21 cellular contexts compared by ENCODE assay signal in the genomic region with DNA sequence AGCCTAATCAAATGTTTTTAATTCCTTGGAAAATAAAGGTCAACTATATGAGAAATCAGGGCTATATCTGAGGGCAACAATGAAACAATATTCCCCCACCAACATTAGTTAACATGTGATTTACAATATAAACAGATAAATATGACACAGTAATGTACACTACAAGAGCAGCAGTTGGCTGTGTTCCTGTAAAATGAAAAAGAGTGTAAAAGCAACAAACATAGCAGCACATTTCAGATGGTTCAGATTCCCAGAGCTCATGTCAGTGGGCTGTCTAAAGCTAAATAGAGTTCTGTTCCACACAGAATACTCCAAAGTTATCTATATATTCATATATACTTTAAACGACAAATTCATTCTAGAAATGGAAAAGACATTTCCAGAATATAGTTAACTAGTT.
"Had no signal": no experiment of that assay in that cellular context is flagged by ENCODE, and none has a peak within 500 bp of the region (broad histone marks: within the 10 kb centered on the region; RNA-seq: fewer than 3 reads in every experiment).

No MANE protein-coding gene starts in this region.

- H3K27ac ChIP-seq: hepatocyte, right atrium auricular region had no signal

- H3K27me3 ChIP-seq: hepatocyte, right atrium auricular region, tibial artery had no signal

- H3K9me3 Mint-ChIP-seq: activated CD4-positive, alpha-beta T cell treated with anti-CD3 and anti-CD28 coated beads, Interleukin-2, amount 10 ng/mL, durations not matched to agents 7 days and 5 days; activated naive CD8-positive, alpha-beta T cell treated with anti-CD3 and anti-CD28 coated beads for 36 hours; activated T-helper 1 cell treated with anti-CD3 and anti-CD28 coated beads, Interleukin-12 subunit alpha, Interleukin-12 subunit beta, Interleukin-2, Interleukin-4 antibody, amounts not matched to agents 30 ng/mL and 10 ng/mL and 1 ng/mL, durations not matched to agents 14 hours and 24 hours and 36 hours; dendritic cell treated with granulocyte-macrophage colony-stimulating factor and Interleukin-4, amounts not matched to agents 40 ng/mL and 50 ng/mL, for 4 days; effector memory CD8-positive, alpha-beta T cell; memory B cell; naive thymus-derived CD4-positive, alpha-beta T cell; stimulated activated naive B cell treated with anti-CD40 and anti-IgM and Interleukin-4, amounts not matched to agents 10 μg/mL and 1 μg/mL and 100 μg/mL, for 72 hours; T-helper 2 cell treated with Interferon-gamma antibody and Interleukin-4, amounts not matched to agents 5 μg/mL and 100 μg/mL, for 36 hours had no signal

- H3K4me2 ChIP-seq: hepatocyte had no signal

- H3K9me3 ChIP-seq: mucosa of descending colon, right atrium auricular region, tibial artery had no signal

- H3K27me3 Mint-ChIP-seq: activated CD4-positive, alpha-beta T cell treated with anti-CD3 and anti-CD28 coated beads, Interleukin-2, amount 10 ng/mL, durations not matched to agents 7 days and 5 days; activated naive CD8-positive, alpha-beta T cell treated with anti-CD3 and anti-CD28 coated beads for 36 hours; brain; dendritic cell treated with granulocyte-macrophage colony-stimulating factor and Interleukin-4, amounts not matched to agents 40 ng/mL and 50 ng/mL, for 4 days; effector memory CD8-positive, alpha-beta T cell; memory B cell; naive thymus-derived CD4-positive, alpha-beta T cell; progenitor cell of endocrine pancreas; stimulated activated naive B cell treated with anti-CD40 and anti-IgM and Interleukin-4, amounts not matched to agents 10 μg/mL and 1 μg/mL and 100 μg/mL, for 72 hours had no signal

- H3K4me1 Mint-ChIP-seq: memory B cell had no signal

- DNase-seq: activated CD4-positive, alpha-beta T cell treated with anti-CD3 and anti-CD28 coated beads, Interleukin-2, amount 10 ng/mL, durations not matched to agents 7 days and 5 days; activated CD8-positive, alpha-beta memory T cell treated with anti-CD3 and anti-CD28 coated beads for 24 hours; activated naive CD8-positive, alpha-beta T cell treated with anti-CD3 and anti-CD28 coated beads for 36 hours; effector memory CD8-positive, alpha-beta T cell; kidney glomerular epithelial cell; left ventricle myocardium superior; mucosa of descending colon; naive thymus-derived CD4-positive, alpha-beta T cell; stimulated activated CD4-positive, alpha-beta T cell treated with anti-CD3 and anti-CD28 coated beads, Interleukin-15, amount 100 ng/mL, for 24 hours; stimulated activated CD4-positive, alpha-beta T cell treated with anti-CD3 and anti-CD28 coated beads, Interleukin-4, amount 100 ng/mL, for 1 hour; stimulated activated naive B cell treated with anti-CD40 and anti-IgM and Interleukin-4, amounts not matched to agents 10 μg/mL and 1 μg/mL and 100 μg/mL, for 72 hours; tibial artery had no signal

- FAIRE-seq: urothelium cell line had no signal

- H2AFZ ChIP-seq: hepatocyte had no signal

- H3K27ac Mint-ChIP-seq: activated CD4-positive, alpha-beta T cell treated with anti-CD3 and anti-CD28 coated beads, Interleukin-2, amount 10 ng/mL, durations not matched to agents 7 days and 5 days; activated naive CD8-positive, alpha-beta T cell treated with anti-CD3 and anti-CD28 coated beads for 36 hours; activated T-helper 1 cell treated with anti-CD3 and anti-CD28 coated beads, Interleukin-12 subunit alpha, Interleukin-12 subunit beta, Interleukin-2, Interleukin-4 antibody, amounts not matched to agents 30 ng/mL and 10 ng/mL and 1 ng/mL, durations not matched to agents 14 hours and 24 hours and 36 hours; dendritic cell treated with granulocyte-macrophage colony-stimulating factor and Interleukin-4, amounts not matched to agents 40 ng/mL and 50 ng/mL, for 4 days; memory B cell; naive thymus-derived CD4-positive, alpha-beta T cell; stimulated activated naive B cell treated with anti-CD40 and anti-IgM and Interleukin-4, amounts not matched to agents 10 μg/mL and 1 μg/mL and 100 μg/mL, for 72 hours; T-helper 2 cell treated with Interferon-gamma antibody and Interleukin-4, amounts not matched to agents 5 μg/mL and 100 μg/mL, for 36 hours had no signal

- H3K36me3 ChIP-seq: right atrium auricular region, tibial artery had no signal

- H3K79me2 ChIP-seq: hepatocyte had no signal

- H3K4me3 Mint-ChIP-seq: activated CD4-positive, alpha-beta T cell treated with anti-CD3 and anti-CD28 coated beads, Interleukin-2, amount 10 ng/mL, durations not matched to agents 7 days and 5 days; activated naive CD8-positive, alpha-beta T cell treated with anti-CD3 and anti-CD28 coated beads for 36 hours; activated T-helper 1 cell treated with anti-CD3 and anti-CD28 coated beads, Interleukin-12 subunit alpha, Interleukin-12 subunit beta, Interleukin-2, Interleukin-4 antibody, amounts not matched to agents 30 ng/mL and 10 ng/mL and 1 ng/mL, durations not matched to agents 14 hours and 24 hours and 36 hours; brain; dendritic cell treated with granulocyte-macrophage colony-stimulating factor and Interleukin-4, amounts not matched to agents 40 ng/mL and 50 ng/mL, for 4 days; effector memory CD8-positive, alpha-beta T cell; memory B cell; naive thymus-derived CD4-positive, alpha-beta T cell; stimulated activated naive B cell treated with anti-CD40 and anti-IgM and Interleukin-4, amounts not matched to agents 10 μg/mL and 1 μg/mL and 100 μg/mL, for 72 hours; T-helper 2 cell treated with Interferon-gamma antibody and Interleukin-4, amounts not matched to agents 5 μg/mL and 100 μg/mL, for 36 hours had no signal

- H3K4me3 ChIP-seq: hepatocyte, mucosa of descending colon, right atrium auricular region, tibial artery had no signal

- ATAC-seq: effector memory CD8-positive, alpha-beta T cell; left ventricle myocardium superior; mucosa of descending colon; naive thymus-derived CD4-positive, alpha-beta T cell; stimulated activated naive B cell treated with anti-CD40 and anti-IgM and Interleukin-4, amounts not matched to agents 10 μg/mL and 1 μg/mL and 100 μg/mL, for 72 hours had no signal
